Comparison of ENCODE assay signal across 32 cellular contexts in genomic region chr14:22896351-22896750, GRCh38. TPM values are rescaled to one million over a fixed set of nuclear protein-coding genes. Genes with fewer than 3 reads are reported as not detected.
"Had no signal": no experiment of that assay in that cellular context is flagged by ENCODE, and none has a peak within 500 bp of the region (broad histone marks: within the 10 kb centered on the region; RNA-seq: fewer than 3 reads in every experiment).

No MANE protein-coding gene starts in this region.

- H3K36me3 ChIP-seq: ovary had no signal

- H3K4me3 ChIP-seq: esophagus muscularis mucosa, heart left ventricle, ovary, prostate gland, skin epidermis, upper lobe of left lung, vagina had no signal

- H3K4me1 ChIP-seq: prostate gland, vagina had no signal

- ATAC-seq: activated naive CD8-positive, alpha-beta T cell treated with anti-CD3 and anti-CD28 coated beads, Interleukin-2, amount 50 U/mL, for 24 hours; activated T-cell treated with anti-CD3 and anti-CD28 coated beads, Interleukin-2, amount 50 U/mL, for 4 hours; activated T-helper 17 cell treated with anti-CD3 and anti-CD28 coated beads, Interleukin-2, amount 50 U/mL, for 72 hours; foreskin keratinocyte; heart left ventricle; left colon; sciatic nerve; stimulated activated effector memory CD8-positive, alpha-beta T cell treated with anti-CD3 and anti-CD28 coated beads, Interleukin-12 subunit alpha, Interleukin-12 subunit beta, amount 100 ng/mL, for 72 hours; stimulated activated naive CD8-positive, alpha-beta T cell treated with anti-CD3 and anti-CD28 coated beads, Interleukin-15, amount 100 ng/mL, for 72 hours had no signal

- H3K27ac ChIP-seq: esophagus muscularis mucosa, foreskin keratinocyte, heart left ventricle, ovary, prostate gland, skin epidermis, upper lobe of left lung, vagina, WERI-Rb-1 had no signal

- H3K4me3 Mint-ChIP-seq: activated CD4-positive, alpha-beta memory T cell treated with anti-CD3 and anti-CD28 coated beads, Interleukin-2, amount 10 ng/mL, durations not matched to agents 7 days and 5 days; activated CD4-positive, alpha-beta T cell treated with anti-CD3 and anti-CD28 coated beads, Interleukin-2, amount 10 ng/mL, durations not matched to agents 24 days and 14 days; activated naive CD4-positive, alpha-beta T cell treated with anti-CD3 and anti-CD28 coated beads, Interleukin-2, amount 50 U/mL, for 24 hours; activated naive CD8-positive, alpha-beta T cell treated with anti-CD3 and anti-CD28 coated beads, Interleukin-2, amount 50 U/mL, for 24 hours; activated T-cell treated with anti-CD3 and anti-CD28 coated beads, Interleukin-2, amount 50 U/mL, for 4 hours; activated T-helper 17 cell treated with anti-CD3 and anti-CD28 coated beads, Interleukin-2, amount 50 U/mL, for 72 hours; immature natural killer cell; nephron; stimulated activated effector memory CD8-positive, alpha-beta T cell treated with anti-CD3 and anti-CD28 coated beads, Interleukin-12 subunit alpha, Interleukin-12 subunit beta, amount 100 ng/mL, for 72 hours; stimulated activated naive CD8-positive, alpha-beta T cell treated with anti-CD3 and anti-CD28 coated beads, Interleukin-15, amount 100 ng/mL, for 72 hours; T-helper 1 cell treated with Interleukin-12 subunit alpha and Interleukin-12 subunit beta and Interleukin-4 antibody, amounts not matched to agents 30 μg/mL and 1 μg/mL, for 36 hours had no signal

- H3K27me3 ChIP-seq: esophagus muscularis mucosa, foreskin keratinocyte, heart left ventricle, ovary, upper lobe of left lung, vagina had no signal

- H3K9me3 Mint-ChIP-seq: activated CD4-positive, alpha-beta memory T cell treated with anti-CD3 and anti-CD28 coated beads, Interleukin-2, amount 10 ng/mL, durations not matched to agents 7 days and 5 days; activated CD4-positive, alpha-beta T cell treated with anti-CD3 and anti-CD28 coated beads, Interleukin-2, amount 10 ng/mL, durations not matched to agents 24 days and 14 days; activated naive CD4-positive, alpha-beta T cell treated with anti-CD3 and anti-CD28 coated beads, Interleukin-2, amount 50 U/mL, for 24 hours; activated naive CD8-positive, alpha-beta T cell treated with anti-CD3 and anti-CD28 coated beads, Interleukin-2, amount 50 U/mL, for 24 hours; activated T-cell treated with anti-CD3 and anti-CD28 coated beads, Interleukin-2, amount 50 U/mL, for 4 hours; activated T-helper 17 cell treated with anti-CD3 and anti-CD28 coated beads, Interleukin-2, amount 50 U/mL, for 72 hours; immature natural killer cell; nephron; stimulated activated effector memory CD8-positive, alpha-beta T cell treated with anti-CD3 and anti-CD28 coated beads, Interleukin-12 subunit alpha, Interleukin-12 subunit beta, amount 100 ng/mL, for 72 hours; stimulated activated naive CD8-positive, alpha-beta T cell treated with anti-CD3 and anti-CD28 coated beads, Interleukin-15, amount 100 ng/mL, for 72 hours; T-helper 1 cell treated with Interleukin-12 subunit alpha and Interleukin-12 subunit beta and Interleukin-4 antibody, amounts not matched to agents 30 μg/mL and 1 μg/mL, for 36 hours had no signal

- H3K9me3 ChIP-seq: esophagus muscularis mucosa, heart left ventricle, ovary, prostate gland, upper lobe of left lung, vagina had no signal

- H3K27ac Mint-ChIP-seq: activated CD4-positive, alpha-beta memory T cell treated with anti-CD3 and anti-CD28 coated beads, Interleukin-2, amount 10 ng/mL, durations not matched to agents 7 days and 5 days; activated CD4-positive, alpha-beta T cell treated with anti-CD3 and anti-CD28 coated beads, Interleukin-2, amount 10 ng/mL, durations not matched to agents 24 days and 14 days; activated naive CD4-positive, alpha-beta T cell treated with anti-CD3 and anti-CD28 coated beads, Interleukin-2, amount 50 U/mL, for 24 hours; activated naive CD8-positive, alpha-beta T cell treated with anti-CD3 and anti-CD28 coated beads, Interleukin-2, amount 50 U/mL, for 24 hours; activated T-helper 17 cell treated with anti-CD3 and anti-CD28 coated beads, Interleukin-2, amount 50 U/mL, for 72 hours; nephron; T-helper 1 cell treated with Interleukin-12 subunit alpha and Interleukin-12 subunit beta and Interleukin-4 antibody, amounts not matched to agents 30 μg/mL and 1 μg/mL, for 36 hours had no signal

- DNase-seq: activated CD4-positive, alpha-beta memory T cell treated with anti-CD3 and anti-CD28 coated beads, Interleukin-2, amount 10 ng/mL, durations not matched to agents 7 days and 5 days; activated CD4-positive, alpha-beta T cell treated with anti-CD3 and anti-CD28 coated beads, Interleukin-2, amount 10 ng/mL, durations not matched to agents 24 days and 14 days; activated CD4-positive, CD25-positive, alpha-beta regulatory T cell treated with anti-CD3 and anti-CD28 coated beads, Interleukin-2, amount 50 U/mL, for 72 hours; activated naive CD8-positive, alpha-beta T cell treated with anti-CD3 and anti-CD28 coated beads, Interleukin-2, amount 50 U/mL, for 24 hours; activated T-cell treated with anti-CD3 and anti-CD28 coated beads, Interleukin-2, amount 50 U/mL, for 4 hours; dermis blood vessel endothelial cell; effector CD4-positive, alpha-beta T cell; foreskin keratinocyte; heart left ventricle; immature natural killer cell; kidney; left colon; mesenchymal stem cell; ovary; retina; stimulated activated CD4-positive, alpha-beta T cell treated with anti-CD3 and anti-CD28 coated beads, Interleukin-12 subunit alpha, Interleukin-12 subunit beta, amount 100 ng/mL, for 4 hours; stimulated activated CD4-positive, alpha-beta T cell treated with anti-CD3 and anti-CD28 coated beads, Interleukin-4, amount 100 ng/mL, for 24 hours; stimulated activated naive CD8-positive, alpha-beta T cell treated with anti-CD3 and anti-CD28 coated beads, Interleukin-15, amount 100 ng/mL, for 72 hours; substantia nigra; T1000; upper lobe of left lung; WERI-Rb-1 had no signal

- H3K4me1 Mint-ChIP-seq: nephron had no signal

- H3K27me3 Mint-ChIP-seq: activated CD4-positive, alpha-beta memory T cell treated with anti-CD3 and anti-CD28 coated beads, Interleukin-2, amount 10 ng/mL, durations not matched to agents 7 days and 5 days; activated CD4-positive, alpha-beta T cell treated with anti-CD3 and anti-CD28 coated beads, Interleukin-2, amount 10 ng/mL, durations not matched to agents 24 days and 14 days; activated naive CD4-positive, alpha-beta T cell treated with anti-CD3 and anti-CD28 coated beads, Interleukin-2, amount 50 U/mL, for 24 hours; activated naive CD8-positive, alpha-beta T cell treated with anti-CD3 and anti-CD28 coated beads, Interleukin-2, amount 50 U/mL, for 24 hours; activated T-helper 17 cell treated with anti-CD3 and anti-CD28 coated beads, Interleukin-2, amount 50 U/mL, for 72 hours; stimulated activated naive CD8-positive, alpha-beta T cell treated with anti-CD3 and anti-CD28 coated beads, Interleukin-15, amount 100 ng/mL, for 72 hours had no signal

RNA-seq across cellular contexts. Expression of gene REM2, which starts 13.3 kb away (rescaled TPM):
- total RNA-seq: dermis blood vessel endothelial cell had no signal
